In genomic region chr7:1865000-1865808, GRCh38 we compare ENCODE assay signal across 28 cellular contexts.
A peak's percentile ranks its signal among the peaks of the same experiment; 100 is the strongest.
DNase-seq lines count a peak whose midpoint lies in the region; FAIRE-seq and TF ChIP-seq lines count a peak whose summit lies in the region.
"Had no signal": no experiment of that assay in that cellular context is flagged by ENCODE, and none has a peak within 500 bp of the region (broad histone marks: within the 10 kb centered on the region; RNA-seq: fewer than 3 reads in every experiment).

No MANE protein-coding gene starts in this region.

- no peaks in the 10 kb centered on the region for H3K9me3 ChIP-seq in H9 (ENCODE audit: control insufficient read depth, low read depth, low read length)
- no peaks in the 10 kb centered on the region for H3K9me3 ChIP-seq in astrocyte (ENCODE audit: insufficient read depth, low read depth, low read length)
- H3K9me3 ChIP-seq in neuronal stem cell (replicated peaks in 1 of 2; ENCODE audit: control insufficient read depth in 2 of 2, insufficient read depth in 1 of 2, low read depth in 1 of 2, low read length in 2 of 2), result no peaks in the 10 kb centered on the region
- H3K9me3 ChIP-seq: A549, Caco-2 had no signal

- H2AFZ ChIP-seq in H9 (ENCODE audit: low read length), result no peak overlapping the region
- H2AFZ ChIP-seq in astrocyte (ENCODE audit: low read depth, low read length), result no peak overlapping the region
- H2AFZ ChIP-seq in neuronal stem cell (ENCODE audit: low read length), result no peak overlapping the region

- H3K4me2 ChIP-seq in H9 (ENCODE audit: insufficient read depth, insufficient read length, low read length) (no peak overlapping the region), astrocyte (ENCODE audit: low read length) (no peak overlapping the region), neuronal stem cell (ENCODE audit: insufficient read depth, low read length, poor library complexity, severe bottlenecking) (no peak overlapping the region)
- H3K4me2 ChIP-seq: A549 had no signal

- no peak overlapping the region for H4K91ac ChIP-seq in H9 (ENCODE audit: insufficient read length, low read depth, low read length)
- H4K91ac ChIP-seq in neuronal stem cell (ENCODE audit: low read depth, low read length, poor library complexity), result no peak overlapping the region

- no peak overlapping the region for H3T11ph ChIP-seq in H9 (ENCODE audit: low read length)

- H2BK15ac ChIP-seq in H9 (ENCODE audit: low read depth, low read length) (no peak overlapping the region), neuronal stem cell (ENCODE audit: low read length) (no peak overlapping the region)

- no peaks in the 10 kb centered on the region for H3K23me2 ChIP-seq in H9 (ENCODE audit: insufficient read length, low read depth, low read length, poor library complexity, severe bottlenecking)

- no peak overlapping the region for H2AK5ac ChIP-seq in H9 (ENCODE audit: insufficient read length, low read length)
- no peak overlapping the region for H2AK5ac ChIP-seq in neuronal stem cell (ENCODE audit: low read depth, low read length)

- no peaks in the 10 kb centered on the region for H3K27me3 Mint-ChIP-seq in H9 (ENCODE audit: low read depth)
- H3K27me3 Mint-ChIP-seq in astrocyte (ENCODE audit: low read depth, unreplicated experiment), result peaks cover 4% of the 10 kb centered on the region
- H3K27me3 Mint-ChIP-seq: CD4-positive, alpha-beta memory T cell had no signal

- no peak overlapping the region for H3K4ac ChIP-seq in H9 (ENCODE audit: low read depth, low read length)
- no peak overlapping the region for H3K4ac ChIP-seq in neuronal stem cell (ENCODE audit: low read length)

- FAIRE-seq in astrocyte (lab: Jason Lieb, UNC) (no peak), GM12891 (lab: Jason Lieb, UNC) (no peak)
- FAIRE-seq: A549, GM12878, GM19239, H54, RCC 7860 had no signal

- H3K4me1 Mint-ChIP-seq in H9 (peaks cover 11 to 12% of the 10 kb centered on the region in 2 experiments), astrocyte (ENCODE audit: low read depth, unreplicated experiment) (no peaks in the 10 kb centered on the region)

- H2BK20ac ChIP-seq in H9 (ENCODE audit: low read depth, low read length, poor library complexity, severe bottlenecking), result no peak overlapping the region

- DNase-seq in H9 (no peak), astrocyte (ENCODE audit: low read depth) (no peak), left kidney (ENCODE audit: low read depth, low spot score) (peak; percentile 88), neuronal stem cell (ENCODE audit: low spot score) (no peak), NCI-H1092 treated with DMSO at 0.1 percent for 48 hours (lab: John Stamatoyannopoulos, UW) (no peak), GM12891 (ENCODE audit: insufficient read length, low spot score) (no peak), GM19240 (ENCODE audit: insufficient read length, low spot score) (no peak), brain microvascular endothelial cell (no peak)
- DNase-seq: AML-193; Caco-2; CD4-positive, alpha-beta memory T cell; DMS79; EL; GDM1; Kasumi-1; NCI-H1105; NCI-H1436 treated with DMSO at 0.1 percent for 48 hours; NCI-H187 treated with DMSO at 0.1 percent for 48 hours; NCI-H2171 treated with DMSO at 0.1 percent for 48 hours; NCI-H345; NCI-H510A treated with DMSO at 0.1 percent for 48 hours; SIG-M5 had no signal

- H3K14ac ChIP-seq in H9 (ENCODE audit: insufficient read depth, low read length) (no peak overlapping the region), neuronal stem cell (ENCODE audit: low read length) (no peak overlapping the region)

- H3K36me3 Mint-ChIP-seq in H9 (ENCODE audit: insufficient read depth in 1 of 3, low read depth in 3 of 3) (no peaks in the 10 kb centered on the region; a peak in 1 of 7 replicates), astrocyte (ENCODE audit: low read depth, unreplicated experiment) (no peaks in the 10 kb centered on the region)

- TF ChIP-seq CTCF in H9 (conservative IDR thresholded peaks at IDR 0.05) (no peak), astrocyte (IDR thresholded peaks at IDR 0.05; ENCODE audit: insufficient read depth, low read depth, low read length) (no peak), brain microvascular endothelial cell (IDR thresholded peaks at IDR 0.05; ENCODE audit: low read depth, low read length, missing control alignments) (no peak)

- H3K4me3 Mint-ChIP-seq in H9 (no peak overlapping the region), astrocyte (ENCODE audit: unreplicated experiment) (no peak overlapping the region)
- H3K4me3 Mint-ChIP-seq: CD4-positive, alpha-beta memory T cell had no signal

- no peak overlapping the region for H2BK120ac ChIP-seq in H9 (ENCODE audit: low read depth, low read length, poor library complexity, severe bottlenecking)
- H2BK120ac ChIP-seq in neuronal stem cell (ENCODE audit: low read depth, low read length), result no peak overlapping the region

- no peak for TF ChIP-seq POLR2A in GM12891 (IDR thresholded peaks at IDR 0.05; ENCODE audit: low read depth, low read length)

- H3K23ac ChIP-seq in H9 (ENCODE audit: insufficient read length, low read depth, low read length), result no peak overlapping the region
- H3K23ac ChIP-seq in neuronal stem cell (ENCODE audit: low read depth, low read length, poor library complexity), result no peak overlapping the region

- H3K27me3 ChIP-seq in H9 (ENCODE audit: insufficient read depth, low read length) (no peaks in the 10 kb centered on the region), astrocyte (ENCODE audit: insufficient read depth, low read length) (no peaks in the 10 kb centered on the region), neuronal stem cell (ENCODE audit: control insufficient read depth in 3 of 3, insufficient read depth in 3 of 3, low read depth in 1 of 3, low read length in 3 of 3) (no peaks in the 10 kb centered on the region), brain microvascular endothelial cell (replicated peaks) (no peaks in the 10 kb centered on the region)

- H3K18ac ChIP-seq in H9 (ENCODE audit: insufficient read length, low read depth, low read length) (no peak overlapping the region), neuronal stem cell (ENCODE audit: low read length) (peak overlapping the region; percentile 12)

- H2BK12ac ChIP-seq in H9 (ENCODE audit: insufficient read length, low read depth, low read length) (no peak overlapping the region), neuronal stem cell (ENCODE audit: low read length) (no peak overlapping the region)

- H3K36me3 ChIP-seq in astrocyte (ENCODE audit: insufficient read depth, low read length), result no peaks in the 10 kb centered on the region
- no peaks in the 10 kb centered on the region for H3K36me3 ChIP-seq in neuronal stem cell (replicated peaks in 1 of 2; ENCODE audit: control insufficient read depth in 2 of 2, insufficient read depth in 2 of 2, low read length in 2 of 2)
- no peaks in the 10 kb centered on the region for H3K36me3 ChIP-seq in brain microvascular endothelial cell (replicated peaks)

- H3K4me3 ChIP-seq in astrocyte (ENCODE audit: insufficient read depth, low read depth, low read length), result no peak overlapping the region
- no peak overlapping the region for H3K4me3 ChIP-seq in neuronal stem cell (ENCODE audit: low read length in 2 of 2)
- no peak overlapping the region for H3K4me3 ChIP-seq in brain microvascular endothelial cell (ENCODE audit: low read depth, low read length)
- H3K4me3 ChIP-seq: A549, GM12878 had no signal

- H4K8ac ChIP-seq in H9 (replicated peaks; ENCODE audit: insufficient read length, low read depth, low read length) (no peak overlapping the region), neuronal stem cell (ENCODE audit: low read depth, low read length) (no peak overlapping the region)

- H3K79me2 ChIP-seq in H9 (ENCODE audit: insufficient read depth, low read length) (no peaks in the 10 kb centered on the region), astrocyte (ENCODE audit: insufficient read depth, low read length) (no peaks in the 10 kb centered on the region)

- no CpG with 5 or more reads among the region's 19 CpGs for WGBS in H9 (ENCODE audit: extremely low coverage, insufficient read length, low lambda C conversion rate)
- WGBS in neuronal stem cell (ENCODE audit: extremely low coverage in 2 of 2, insufficient read length in 2 of 2, insufficient replicate concordance in 1 of 2), 2 donors, result no CpG with 5 or more reads among the region's 19 CpGs

- no peak overlapping the region for H3K9ac ChIP-seq in H9 (ENCODE audit: extremely low read depth, insufficient read length, low read length)
- no peak overlapping the region for H3K9ac ChIP-seq in astrocyte (ENCODE audit: low read length)
- H3K9ac ChIP-seq in neuronal stem cell (ENCODE audit: low read depth, low read length, poor library complexity), result no peak overlapping the region

- in situ Hi-C loops in brain microvascular endothelial cell (cut with HindIII; ENCODE audit: low pct_ligation_motif_present, low sequenced_read_pairs), result no loop called here

- H3K27ac Mint-ChIP-seq in H9 (peak overlapping the region in 2 of 3 experiments; percentile 42 to 85; a peak in 3 of 7 replicates), astrocyte (ENCODE audit: unreplicated experiment) (peak overlapping the region; percentile 12)

- H4K20me1 ChIP-seq in H9 (ENCODE audit: control insufficient read depth, insufficient read depth, insufficient read length) (no peaks in the 10 kb centered on the region), astrocyte (ENCODE audit: insufficient read depth, low read length) (peaks cover 3% of the 10 kb centered on the region)

- H3K56ac ChIP-seq in H9 (ENCODE audit: insufficient read length, low read depth, low read length), result no peak overlapping the region

- no peak overlapping the region for H4K5ac ChIP-seq in H9 (ENCODE audit: insufficient read length, low read depth, low read length)

- H3K4me1 ChIP-seq in H9 (ENCODE audit: insufficient read depth, low read length) (no peaks in the 10 kb centered on the region), astrocyte (ENCODE audit: insufficient read depth, low read length) (no peaks in the 10 kb centered on the region), neuronal stem cell (ENCODE audit: control insufficient read depth in 2 of 2, insufficient read depth in 1 of 2, low read depth in 1 of 2, low read length in 2 of 2) (peaks cover 12 to 15% of the 10 kb centered on the region in 2 donors)
- H3K4me1 ChIP-seq: A549, Caco-2 had no signal

- H3K79me1 ChIP-seq in H9 (ENCODE audit: insufficient read depth, low read depth, low read length, poor library complexity, severe bottlenecking) (no peaks in the 10 kb centered on the region), neuronal stem cell (ENCODE audit: low read depth, low read length) (peaks cover 13% of the 10 kb centered on the region)

- H3K9me3 Mint-ChIP-seq in H9 (0 out of 5 replicates have a peak, but pooled peaks cover 0 to under 1% of the 10 kb centered on the region in 2 experiments), astrocyte (ENCODE audit: unreplicated experiment) (no peaks in the 10 kb centered on the region)
- H3K9me3 Mint-ChIP-seq: CD4-positive, alpha-beta memory T cell had no signal

- H2BK5ac ChIP-seq in H9 (ENCODE audit: insufficient read length, low read length), result no peak overlapping the region
- no peak overlapping the region for H2BK5ac ChIP-seq in neuronal stem cell (ENCODE audit: low read length)

- H3K27ac ChIP-seq in H9 (ENCODE audit: insufficient read length, low read depth, low read length) (no peak overlapping the region), astrocyte (ENCODE audit: low read depth, low read length) (no peak overlapping the region), neuronal stem cell (replicated peaks; ENCODE audit: low read length) (no peak overlapping the region), brain microvascular endothelial cell (no peak overlapping the region)
- H3K27ac ChIP-seq: A549, HL-60 had no signal
